In genomic region chrX:111098874-111099273, GRCh38 we compare ENCODE assay signal across 8 cellular contexts. TPM values are rescaled to one million over a fixed set of nuclear protein-coding genes. Genes with fewer than 3 reads are reported as not detected.
DNase-seq lines count a peak whose midpoint lies in the region; ATAC-seq and TF ChIP-seq lines count a peak whose summit lies in the region.

No MANE protein-coding gene starts in this region.

- peaks cover 9 to 18% of the 10 kb centered on the region in 2 donors for H3K27me3 Mint-ChIP-seq in CD8-positive, alpha-beta memory T cell

- no peaks in the 10 kb centered on the region for H3K27me3 ChIP-seq in CD8-positive, alpha-beta memory T cell (ENCODE audit: insufficient read depth, low read length, poor library complexity, severe bottlenecking)
- H3K27me3 ChIP-seq in HL-60 (ENCODE audit: insufficient read depth, poor library complexity, severe bottlenecking): peaks cover 5% of the 10 kb centered on the region
- no peaks in the 10 kb centered on the region for H3K27me3 ChIP-seq in brain microvascular endothelial cell (replicated peaks)

- peak overlapping the region; percentile 14 to 95 (median 68) for H3K27ac Mint-ChIP-seq in CD8-positive, alpha-beta memory T cell

- no peaks in the 10 kb centered on the region for H3K36me3 Mint-ChIP-seq in CD8-positive, alpha-beta memory T cell

- no peak overlapping the region for H3K27ac ChIP-seq in CD8-positive, alpha-beta memory T cell (ENCODE audit: low read depth, low read length)
- H3K27ac ChIP-seq in HL-60 (replicated peaks) (no peak overlapping the region), brain microvascular endothelial cell (no peak overlapping the region)

- peak overlapping the region; percentile 12 to 68 (median 54) for H3K4me3 Mint-ChIP-seq in CD8-positive, alpha-beta memory T cell

- no peaks in the 10 kb centered on the region for H3K9me3 Mint-ChIP-seq in CD8-positive, alpha-beta memory T cell

- peak; percentile 43 for TF ChIP-seq CTCF in HL-60 (IDR thresholded peaks at IDR 0.05; ENCODE audit: insufficient read depth, low read length)
- peak; percentile 80 for TF ChIP-seq CTCF in brain microvascular endothelial cell (IDR thresholded peaks at IDR 0.05; ENCODE audit: low read depth, low read length, missing control alignments)

- no peaks in the 10 kb centered on the region for H3K36me3 ChIP-seq in CD8-positive, alpha-beta memory T cell (ENCODE audit: insufficient read depth, low read length)
- no peaks in the 10 kb centered on the region for H3K36me3 ChIP-seq in brain microvascular endothelial cell (replicated peaks)

- H3K4me3 ChIP-seq in CD8-positive, alpha-beta memory T cell (ENCODE audit: low read length): no peak overlapping the region
- H3K4me3 ChIP-seq in HL-60 (replicated peaks; ENCODE audit: insufficient read depth, low read length): no peak overlapping the region
- H3K4me3 ChIP-seq in brain microvascular endothelial cell (ENCODE audit: low read depth, low read length): no peak overlapping the region

- peak; percentile 66 for ATAC-seq in GM19438 (IDR thresholded peaks at IDR 0.05; ENCODE audit: low read depth, unreplicated experiment)

- POLR2A ChIA-PET in CD8-positive, alpha-beta memory T cell (lab: Charles Lee): interaction anchor here (0.7 kb wide), 1 partner anchor 83 kb away, joined by 5 read pairs; no protein-coding TSS in a partner anchor

- no peaks in the 10 kb centered on the region for H3K9me3 ChIP-seq in CD8-positive, alpha-beta memory T cell (ENCODE audit: low read length)

- in situ Hi-C loops in brain microvascular endothelial cell (cut with HindIII; ENCODE audit: low pct_ligation_motif_present, low sequenced_read_pairs): no loop called here

- peak; percentile 34 to 75 (median 48) for DNase-seq in CD8-positive, alpha-beta memory T cell
- DNase-seq in HL-60 (ENCODE audit: low read depth in 1 of 2, low spot score in 1 of 2) (peak; percentile 10 to 44), UCSD-AML1 (lab: John Stamatoyannopoulos, UW; ENCODE audit: unreplicated experiment) (peak; percentile 43), brain microvascular endothelial cell (no peak), left kidney (ENCODE audit: low read depth, low spot score) (peak; percentile 75), mucosa of gallbladder (ENCODE audit: low spot score) (no peak)
- peak; percentile 37 to 53 for DNase-seq in stimulated activated CD8-positive, alpha-beta memory T cell treated with anti-CD3 and anti-CD28 coated beads, Interleukin-2, amount 100 ng/mL, for 48 hours (ENCODE audit: low read depth in 2 of 2)

- H3K4me1 ChIP-seq in CD8-positive, alpha-beta memory T cell (ENCODE audit: insufficient read depth, low read length): no peaks in the 10 kb centered on the region

- peaks cover 20 to 33% (median 27%) of the 10 kb centered on the region in 3 donors for H3K4me1 Mint-ChIP-seq in CD8-positive, alpha-beta memory T cell

- CTCF ChIA-PET in CD8-positive, alpha-beta memory T cell (lab: Charles Lee): interaction anchor here (1.0 to 1.7 kb wide), 3 partner anchors 9 to 580 kb away, joined by 3 to 6 read pairs (median 3); no protein-coding TSS in a partner anchor

RNA-seq across cellular contexts. Expression of gene PAK3, which starts 2.9 kb away (rescaled TPM):
- total RNA-seq in CD8-positive, alpha-beta memory T cell: under 1 TPM; 0.31 to 0.40 TPM
- polyA plus RNA-seq in CD8-positive, alpha-beta memory T cell: 0.18 TPM
- 1.0 TPM for total RNA-seq in mucosa of gallbladder

Comparison
In these comparisons a context has a peak if more than half of its experiments do, and no peak if none do; other contexts are left out.
1. DNase-seq: peak in CD8-positive, alpha-beta memory T cell (5 of 5), HL-60 (2 of 2), UCSD-AML1 (single experiment), left kidney (single experiment) and stimulated activated CD8-positive, alpha-beta memory T cell treated with anti-CD3 and anti-CD28 coated beads, Interleukin-2, amount 100 ng/mL, for 48 hours (2 of 2); none in brain microvascular endothelial cell (single experiment) and mucosa of gallbladder (single experiment).